8 cellular contexts compared by ENCODE assay signal in the genomic region with DNA sequence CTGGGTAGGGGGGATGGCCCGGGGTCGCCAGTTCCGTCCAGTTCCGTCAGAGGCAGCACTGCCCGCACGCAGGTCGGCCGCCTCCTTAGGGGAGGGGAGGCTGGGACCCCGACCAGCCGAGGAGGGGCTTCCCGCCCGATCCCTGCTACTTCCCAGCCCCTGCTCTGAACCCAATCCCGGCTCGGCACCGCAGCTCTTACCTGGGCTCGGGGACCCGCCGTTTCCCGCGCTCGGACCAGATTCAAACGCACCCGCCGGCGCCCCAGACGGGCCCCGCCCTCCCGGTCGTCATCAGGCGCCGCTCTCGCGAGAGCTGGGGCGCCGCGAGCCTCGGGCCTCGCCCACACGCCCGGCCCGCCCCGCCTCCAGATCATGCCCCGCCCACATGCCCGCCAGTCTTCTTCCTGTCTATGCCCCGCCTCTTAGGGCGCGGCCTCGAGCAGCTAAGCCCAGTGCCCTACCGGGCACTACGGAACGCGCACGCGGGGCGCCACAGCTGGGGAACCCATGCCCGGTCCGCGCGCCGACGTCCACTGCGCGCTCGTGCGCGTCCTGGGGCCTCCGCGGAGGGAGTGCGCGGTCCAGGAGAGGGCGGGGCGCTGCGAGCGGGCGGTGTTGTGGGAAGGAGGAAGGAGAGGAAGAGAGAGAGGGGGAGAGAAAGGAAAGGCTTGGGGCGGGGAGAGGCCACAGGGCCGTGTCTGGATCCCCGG. TPM values are rescaled to one million over a fixed set of nuclear protein-coding genes. Genes with fewer than 3 reads are reported as not detected.
DNase-seq lines count a peak whose midpoint lies in the region; ATAC-seq and TF ChIP-seq lines count a peak whose summit lies in the region.

NCAPG2 (minus strand) TSS at position 281 of the 710 bp plus-strand sequence. CDS start 2,905 bp downstream, outside the sequence.

- TF ChIP-seq CTCF in endodermal cell (conservative IDR thresholded peaks at IDR 0.05) = peak; percentile 37

- no peaks in the 10 kb centered on the region for H3K27me3 Mint-ChIP-seq in endodermal cell (ENCODE audit: insufficient read depth)

- H3K9me3 Mint-ChIP-seq in endodermal cell = peaks cover 8% of the 10 kb centered on the region

- H3K36me3 ChIP-seq in NT2/D1 (ENCODE audit: insufficient read depth, insufficient read length, low read length) (peaks cover 24% of the 10 kb centered on the region), endodermal cell (ENCODE audit: control insufficient read depth, insufficient read depth, low read length) (peaks cover 17% of the 10 kb centered on the region), mesodermal cell (ENCODE audit: control insufficient read depth, insufficient read depth, low read length) (peaks cover 18% of the 10 kb centered on the region)

- no peaks in the 10 kb centered on the region for H3K27me3 ChIP-seq in NT2/D1 (ENCODE audit: insufficient read depth, insufficient read length)
- no peaks in the 10 kb centered on the region for H3K27me3 ChIP-seq in endodermal cell (ENCODE audit: control insufficient read depth, insufficient read depth, low read length, poor library complexity, severe bottlenecking)

- DNase-seq in Caki2 (ENCODE audit: low read depth) = peak; percentile 97
- DNase-seq in HUDEP-2 (lab: John Stamatoyannopoulos, UW; ENCODE audit: unreplicated experiment in 76 of 76) = peak in 75 of 76 experiments; percentile 30 to 98 (median 95)
- DNase-seq in NT2/D1 (ENCODE audit: low read depth, low spot score) = peak; percentile 90
- peak; percentile 88 for DNase-seq in activated CD8-positive, alpha-beta memory T cell treated with anti-CD3 and anti-CD28 coated beads, Interleukin-2, amount 50 U/mL, for 1 hour (ENCODE audit: extremely low read depth)
- peak; percentile 99 for DNase-seq in endodermal cell
- DNase-seq in stimulated activated CD8-positive, alpha-beta memory T cell treated with anti-CD3 and anti-CD28 coated beads, Interleukin-15, amount 100 ng/mL, for 4 hours (ENCODE audit: low read depth in 2 of 2) = peak; percentile 93 to 96

- peak within 1 kb of the TSS; percentile 88 for H3K27ac Mint-ChIP-seq in endodermal cell

- H3K4me3 ChIP-seq in NT2/D1 (ENCODE audit: insufficient read length, low read depth) = peak within 1 kb of the TSS; percentile 96
- peak within 1 kb of the TSS; percentile 92 for H3K4me3 ChIP-seq in endodermal cell (ENCODE audit: low read length)
- peak within 1 kb of the TSS; percentile 83 for H3K4me3 ChIP-seq in mesodermal cell (ENCODE audit: extremely low read depth, insufficient read depth, low read length, poor library complexity, severe bottlenecking)

- in situ Hi-C loops in Caki2 (cut with HindIII; ENCODE audit: low pct_unique_long_range_greater_than_20kb, low sequenced_read_pairs) = no loop called here

- H3K27ac ChIP-seq in endodermal cell (ENCODE audit: low read depth, low read length) (peak within 1 kb of the TSS; percentile 70), mesodermal cell (ENCODE audit: low read depth, low read length, severe bottlenecking) (peak within 1 kb of the TSS; percentile 39)

- H3K36me3 Mint-ChIP-seq in endodermal cell (ENCODE audit: low read depth) = peaks cover 12% of the 10 kb centered on the region

- H3K4me1 Mint-ChIP-seq in endodermal cell = peaks cover 24% of the 10 kb centered on the region

- H3K9me3 ChIP-seq in NT2/D1 (ENCODE audit: insufficient read depth, low read length) (peaks cover 11% of the 10 kb centered on the region; the same call in 1 of the 2 replicates), endodermal cell (ENCODE audit: control insufficient read depth, low read length) (peaks cover 5% of the 10 kb centered on the region), mesodermal cell (ENCODE audit: control insufficient read depth, low read length) (peaks cover 8% of the 10 kb centered on the region)

- peaks cover 4% of the 10 kb centered on the region for H3K4me1 ChIP-seq in NT2/D1 (ENCODE audit: insufficient read depth, insufficient read length)
- no peaks in the 10 kb centered on the region for H3K4me1 ChIP-seq in endodermal cell (ENCODE audit: control insufficient read depth, insufficient read depth, low read length)
- H3K4me1 ChIP-seq in mesodermal cell (ENCODE audit: control insufficient read depth, insufficient read depth, low read length, poor library complexity, severe bottlenecking) = peaks cover 7% of the 10 kb centered on the region

- WGBS in endodermal cell (ENCODE audit: insufficient coverage in 1 of 2, insufficient read length in 1 of 2), 2 experiments = 0% methylated on average over 8 to 78 of the region's 78 CpGs
- WGBS in mesodermal cell (ENCODE audit: insufficient coverage in 2 of 2), 2 experiments = 0% methylated on average over 39 to 60 of the region's 78 CpGs

- peak within 1 kb of the TSS; percentile 75 for H3K4me3 Mint-ChIP-seq in endodermal cell

- peak within 1 kb of the TSS; percentile 97 for H3K9ac ChIP-seq in NT2/D1 (ENCODE audit: insufficient read length, low read depth)
- H3K9ac ChIP-seq in endodermal cell (ENCODE audit: extremely low read depth, low read length, poor library complexity, severe bottlenecking) = peak within 1 kb of the TSS; percentile 92

- peak; percentile 98 for ATAC-seq in GM21381 (IDR thresholded peaks at IDR 0.05; ENCODE audit: unreplicated experiment)

RNA-seq across cellular contexts. Expression of gene NCAPG2, which starts in this region (rescaled TPM):
- 15.7 and 28.8 TPM in 2 replicates for total RNA-seq in Caki2 (2014; rRNA removed; shearing (Covaris generic); ENCODE audit: low replicate concordance)
- 10 to 100 TPM; 58.7 to 77.1 TPM for total RNA-seq in endodermal cell
- polyA plus RNA-seq in endodermal cell (2013, experiment 1 of 2) = 54.0 TPM
- polyA plus RNA-seq in endodermal cell (2013, experiment 2 of 2) = 49.2 TPM
- polyA plus RNA-seq in mesodermal cell (2013, experiment 1 of 2) = 37.3 TPM
- 38.9 TPM for polyA plus RNA-seq in mesodermal cell (2013, experiment 2 of 2)

Comparison
In these comparisons a context has a peak if more than half of its experiments do, and no peak if none do; other contexts are left out.
1. Peak in every context shown above with its lines: DNase-seq, ATAC-seq, H3K4me3 ChIP-seq and H3K27ac ChIP-seq.